In the genomic region with DNA sequence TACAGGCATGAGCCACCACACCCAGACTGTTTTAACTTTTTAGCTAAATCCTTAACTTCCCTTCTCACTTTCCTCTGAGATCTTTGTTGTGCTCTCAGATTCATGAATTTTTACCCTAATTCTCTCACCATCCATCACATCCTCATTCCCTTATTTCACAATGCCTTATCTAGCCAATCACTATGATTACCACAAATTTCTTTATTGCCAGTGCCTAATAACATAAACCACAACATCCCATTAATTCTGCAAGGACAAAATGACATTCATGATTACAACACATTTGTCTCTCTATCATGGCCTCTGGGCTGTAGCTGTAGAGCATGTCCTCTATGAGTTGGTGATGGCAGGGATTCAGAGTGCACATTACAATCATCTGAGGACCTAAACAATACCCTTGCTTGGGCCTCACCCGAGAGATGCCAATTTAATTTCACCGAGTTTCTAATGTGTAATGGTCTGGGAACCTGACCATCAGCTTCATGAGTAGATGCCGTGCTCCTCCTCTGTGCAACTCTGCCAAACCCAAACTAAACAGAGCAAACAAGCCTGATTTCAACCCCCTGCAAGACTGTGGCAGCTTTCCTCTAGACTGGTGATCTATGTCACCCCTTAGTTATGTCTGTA, we compare ENCODE assay signal across 19 cellular contexts.
DNase-seq lines count a peak whose midpoint lies in the region; ATAC-seq, FAIRE-seq and TF ChIP-seq lines count a peak whose summit lies in the region.
"Had no signal": no experiment of that assay in that cellular context is flagged by ENCODE, and none has a peak within 500 bp of the region (broad histone marks: within the 10 kb centered on the region; RNA-seq: fewer than 3 reads in every experiment).

No MANE protein-coding gene starts in this region.

- H3K27ac ChIP-seq in HepG2 (ENCODE audit: extremely low read length, insufficient read depth, low read length): no peak overlapping the region
- H3K27ac ChIP-seq in right lobe of liver: no peak overlapping the region
- peak overlapping the region; percentile 35 for H3K27ac ChIP-seq in vagina

- POLR2A ChIA-PET in HepG2 (lab: Yijun Ruan, JAX): interaction anchor here (1.7 to 2.4 kb wide), 2 partner anchors 9 to 31 kb away, joined by 3 to 5 read pairs; no protein-coding TSS in a partner anchor

- no peak overlapping the region for H2AFZ ChIP-seq in HepG2 (ENCODE audit: low read length)

- 1% methylated on average over 3 of the region's 3 CpGs for WGBS in HepG2 (ENCODE audit: low lambda C conversion rate)
- no CpG with 5 or more reads among the region's 3 CpGs for WGBS in right lobe of liver (ENCODE audit: insufficient coverage, low coverage, low lambda C conversion rate, missing lambda C conversion rate)

- H4K20me1 ChIP-seq in HepG2 (ENCODE audit: insufficient read depth, low read length): no peaks in the 10 kb centered on the region

- no peaks in the 10 kb centered on the region for H3K79me2 ChIP-seq in HepG2 (ENCODE audit: insufficient read depth, low read length)

- H3K4me1 ChIP-seq in HepG2 (ENCODE audit: insufficient read depth, low read length) (peaks cover 18% of the 10 kb centered on the region), right lobe of liver (peaks cover 0 to 3% (median under 1%) of the 10 kb centered on the region in 4 donors), vagina (peaks cover 38% of the 10 kb centered on the region)

- ATAC-seq in HepG2 (no peak), right lobe of liver (no peak), GM21367 (IDR thresholded peaks at IDR 0.05; ENCODE audit: unreplicated experiment) (no peak)

- H3K9ac ChIP-seq in HepG2 (ENCODE audit: insufficient read depth, low read depth, low read length): no peak overlapping the region

- intact Hi-C loops in HepG2 (cut with micrococcal nuclease; ENCODE audit: unreplicated experiment): no loop called here
- intact Hi-C loops in right lobe of liver (cut with DNase I): no loop called here
- intact Hi-C loops in vagina (cut with DNase I): no loop called here

- no peak overlapping the region for H3K4me2 ChIP-seq in HepG2 (ENCODE audit: low read depth, low read length)
- H3K4me2 ChIP-seq: A549 had no signal

- H3K9me3 ChIP-seq in HepG2 (ENCODE audit: low read length): no peaks in the 10 kb centered on the region
- H3K9me3 ChIP-seq in right lobe of liver: no peaks in the 10 kb centered on the region
- H3K9me3 ChIP-seq in vagina: no peaks in the 10 kb centered on the region
- H3K9me3 ChIP-seq: A549 had no signal

- FAIRE-seq in HepG2 (lab: Jason Lieb, UNC): no peak
- FAIRE-seq: A549, RCC 7860 had no signal

- DNase-seq in HepG2 (ENCODE audit: low spot score) (no peak), right lobe of liver (no peak), NOMO-1 treated with DMSO at 0.1 percent for 48 hours (lab: John Stamatoyannopoulos, UW; ENCODE audit: unreplicated experiment) (peak; percentile 58), fibroblast of peridontal ligament (ENCODE audit: extremely low read depth) (peak; percentile 64), vagina (ENCODE audit: extremely low spot score in 2 of 2) (peak in 1 of 2 donors; percentile 93), activated T-cell treated with anti-CD3 and anti-CD28 coated beads for 4 hours (no peak), COLO668 (lab: John Stamatoyannopoulos, UW; ENCODE audit: unreplicated experiment) (no peak)
- DNase-seq: CD4-positive, alpha-beta T cell; EL; HCEC 1CT; IMR-90; NCI-H1092 treated with DMSO at 0.1 percent for 48 hours; NCI-H1694; NCI-H345; NCI-H526 treated with DMSO at 0.1 percent for 48 hours; SHP77 treated with DMSO at 0.1 percent for 48 hours had no signal

- in situ Hi-C loops in HepG2 (cut with HindIII; ENCODE audit: extremely low pct_ligation_motif_present, low pct_unique_long_range_greater_than_20kb): loop anchor here (10.0 kb wide), 1 partner anchor 132 kb away; no protein-coding TSS in a partner anchor

- no peak for TF ChIP-seq RAD21 in HepG2 (CRISPR knock-in tag; IDR thresholded peaks at IDR 0.05)

- H3K36me3 ChIP-seq in HepG2 (replicated peaks in 1 of 2; ENCODE audit: control insufficient read depth in 1 of 2, insufficient read depth in 2 of 2, low read length in 2 of 2) (no peaks in the 10 kb centered on the region), right lobe of liver (no peaks in the 10 kb centered on the region), vagina (no peaks in the 10 kb centered on the region)

- BruUV-seq in HepG2 (replicated peaks; lab: Mats Ljungman, UMichigan): no TSS peak

- H3K4me3 ChIP-seq in HepG2 (replicated peaks in 1 of 3; ENCODE audit: insufficient read depth in 1 of 3, low read depth in 2 of 3, low read length in 3 of 3) (no peak overlapping the region), right lobe of liver (no peak overlapping the region), vagina (no peak overlapping the region)
- H3K4me3 ChIP-seq: A549 had no signal

- H3K27me3 ChIP-seq in HepG2 (ENCODE audit: control insufficient read depth in 1 of 2, insufficient read depth in 2 of 2, low read length in 2 of 2) (peaks cover 0 to 2% of the 10 kb centered on the region in 2 experiments; a peak in 1 of 5 replicates), right lobe of liver (no peaks in the 10 kb centered on the region), vagina (no peaks in the 10 kb centered on the region)

- TF ChIP-seq POLR2A in HepG2 (IDR thresholded peaks at IDR 0.05; ENCODE audit: insufficient read depth in 1 of 2, low read depth in 2 of 2, low read length in 2 of 2) (no peak), right lobe of liver (IDR thresholded peaks at IDR 0.05) (no peak), vagina (IDR thresholded peaks at IDR 0.05) (no peak)

- TF ChIP-seq CTCF in HepG2 (CRISPR knock-in tag; IDR thresholded peaks at IDR 0.05) (no peak), right lobe of liver (IDR thresholded peaks at IDR 0.05) (no peak), vagina (IDR thresholded peaks at IDR 0.05) (no peak)

- no peak for TF ChIP-seq EP300 in HepG2 (IDR thresholded peaks at IDR 0.05; ENCODE audit: low read depth in 2 of 2, low read length in 2 of 2)
- no peak for TF ChIP-seq EP300 in HepG2 (CRISPR knock-in tag; IDR thresholded peaks at IDR 0.05; ENCODE audit: borderline replicate concordance)

- CTCF ChIA-PET in HepG2 (lab: Yijun Ruan, JAX; ENCODE audit: low intra/inter-chr PET ratio, low total read pairs): no interaction called here

TF ChIP-seq in HepG2, 621 proteins besides CTCF, POLR2A, EP300 and RAD21 (continues in another document):
- TF ChIP-seq NKX3-1 (CRISPR knock-in tag; IDR thresholded peaks at IDR 0.05) (no peak), SIN3B (IDR thresholded peaks at IDR 0.05; ENCODE audit: low read length) (no peak), PHB2 (IDR thresholded peaks at IDR 0.05; ENCODE audit: partially characterized antibody) (peak; percentile 51), ZFX (CRISPR knock-in tag; IDR thresholded peaks at IDR 0.05; ENCODE audit: low read depth) (no peak), ZNF12 (CRISPR knock-in tag; IDR thresholded peaks at IDR 0.05) (no peak), ZFP36 (IDR thresholded peaks at IDR 0.05; ENCODE audit: borderline replicate concordance, low read depth, low read length, partially characterized antibody) (no peak), SMAD3 (CRISPR knock-in tag; IDR thresholded peaks at IDR 0.05) (no peak), ZNF773 (CRISPR knock-in tag; IDR thresholded peaks at IDR 0.05; ENCODE audit: borderline replicate concordance) (no peak), ZNF513 (CRISPR knock-in tag; conservative IDR thresholded peaks at IDR 0.05) (no peak), ZNF260 (CRISPR knock-in tag; IDR thresholded peaks at IDR 0.05; ENCODE audit: borderline replicate concordance, low read depth) (no peak), JARID2 (CRISPR knock-in tag; IDR thresholded peaks at IDR 0.05; ENCODE audit: insufficient replicate concordance) (no peak), ZNF747 (CRISPR knock-in tag; IDR thresholded peaks at IDR 0.05; ENCODE audit: borderline replicate concordance) (no peak), BRD4 (CRISPR knock-in tag; IDR thresholded peaks at IDR 0.05) (no peak), ZNF652 (CRISPR knock-in tag; IDR thresholded peaks at IDR 0.05; ENCODE audit: borderline replicate concordance, low read depth) (no peak), REPIN1 (CRISPR knock-in tag; IDR thresholded peaks at IDR 0.05; ENCODE audit: borderline replicate concordance, low read depth) (no peak)
- TF ChIP-seq, protein P1, sequence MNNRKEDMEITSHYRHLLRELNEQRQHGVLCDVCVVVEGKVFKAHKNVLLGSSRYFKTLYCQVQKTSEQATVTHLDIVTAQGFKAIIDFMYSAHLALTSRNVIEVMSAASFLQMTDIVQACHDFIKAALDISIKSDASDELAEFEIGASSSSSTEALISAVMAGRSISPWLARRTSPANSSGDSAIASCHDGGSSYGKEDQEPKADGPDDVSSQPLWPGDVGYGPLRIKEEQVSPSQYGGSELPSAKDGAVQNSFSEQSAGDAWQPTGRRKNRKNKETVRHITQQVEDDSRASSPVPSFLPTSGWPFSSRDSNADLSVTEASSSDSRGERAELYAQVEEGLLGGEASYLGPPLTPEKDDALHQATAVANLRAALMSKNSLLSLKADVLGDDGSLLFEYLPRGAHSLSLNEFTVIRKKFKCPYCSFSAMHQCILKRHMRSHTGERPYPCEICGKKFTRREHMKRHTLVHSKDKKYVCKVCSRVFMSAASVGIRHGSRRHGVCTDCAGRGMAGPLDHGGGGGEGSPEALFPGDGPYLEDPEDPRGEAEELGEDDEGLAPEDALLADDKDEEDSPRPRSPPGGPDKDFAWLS (CRISPR knock-in tag; IDR thresholded peaks at IDR 0.05; ENCODE audit: borderline replicate concordance): 0 out of 2 replicates have a peak, but pooled peaks have one; percentile 48
- TF ChIP-seq, protein P2, sequence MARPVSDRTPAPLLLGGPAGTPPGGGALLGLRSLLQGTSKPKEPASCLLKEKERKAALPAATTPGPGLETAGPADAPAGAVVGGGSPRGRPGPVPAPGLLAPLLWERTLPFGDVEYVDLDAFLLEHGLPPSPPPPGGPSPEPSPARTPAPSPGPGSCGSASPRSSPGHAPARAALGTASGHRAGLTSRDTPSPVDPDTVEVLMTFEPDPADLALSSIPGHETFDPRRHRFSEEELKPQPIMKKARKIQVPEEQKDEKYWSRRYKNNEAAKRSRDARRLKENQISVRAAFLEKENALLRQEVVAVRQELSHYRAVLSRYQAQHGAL (CRISPR knock-in tag; IDR thresholded peaks at IDR 0.05; ENCODE audit: not compliant biosample characterization): no peak

Comparison
In these comparisons a context has a peak if more than half of its experiments do, and no peak if none do; other contexts are left out.
1. DNase-seq: peak in NOMO-1 treated with DMSO at 0.1 percent for 48 hours (single experiment) and fibroblast of peridontal ligament (single experiment); none in HepG2 (single experiment), right lobe of liver (0 of 3), activated T-cell treated with anti-CD3 and anti-CD28 coated beads for 4 hours (single experiment) and COLO668 (single experiment).